Comparison of ENCODE assay signal across 8 cellular contexts in genomic region chr6:25041676-25042598, GRCh38.
DNase-seq lines count a peak whose midpoint lies in the region; ATAC-seq and TF ChIP-seq lines count a peak whose summit lies in the region.

No MANE protein-coding gene starts in this region.

- H3K27ac ChIP-seq in colonic mucosa (peak overlapping the region; percentile 12), mesendoderm (ENCODE audit: low read depth, low read length) (no peak overlapping the region)

- H3K23ac ChIP-seq in mesendoderm (ENCODE audit: low read length): no peak overlapping the region

- no TSS peak for BruUV-seq in Caco-2 (replicated peaks; lab: Mats Ljungman, UMichigan)

- H3K36me3 ChIP-seq in colonic mucosa (no peaks in the 10 kb centered on the region), mesendoderm (ENCODE audit: control insufficient read depth, insufficient read depth, low read length) (no peaks in the 10 kb centered on the region), Caco-2 (ENCODE audit: control insufficient read depth, insufficient read depth, low read length) (no peaks in the 10 kb centered on the region)

- H2BK120ac ChIP-seq in mesendoderm (ENCODE audit: low read depth, low read length): no peak overlapping the region

- no peaks in the 10 kb centered on the region for H3K27me3 Mint-ChIP-seq in stimulated activated naive CD8-positive, alpha-beta T cell treated with anti-CD3 and anti-CD28 coated beads, Interleukin-15, amount 100 ng/mL, for 72 hours
- peaks cover 17% of the 10 kb centered on the region for H3K27me3 Mint-ChIP-seq in Caco-2 (ENCODE audit: insufficient read depth, unreplicated experiment)

- peak; percentile 56 for ATAC-seq in GM21529 (IDR thresholded peaks at IDR 0.05; ENCODE audit: unreplicated experiment)
- ATAC-seq in stimulated activated naive CD8-positive, alpha-beta T cell treated with anti-CD3 and anti-CD28 coated beads, Interleukin-15, amount 100 ng/mL, for 72 hours: peak; percentile 64

- H3K4me3 ChIP-seq in colonic mucosa (no peak overlapping the region), mesendoderm (ENCODE audit: low read length) (no peak overlapping the region), Caco-2 (ENCODE audit: low read depth, low read length) (no peak overlapping the region)

- WGBS in mesendoderm (ENCODE audit: extremely low coverage, insufficient coverage, low lambda C conversion rate): no CpG with 5 or more reads among the region's 24 CpGs

- H2AK5ac ChIP-seq in mesendoderm (ENCODE audit: low read length): no peak overlapping the region

- H3K4ac ChIP-seq in mesendoderm (ENCODE audit: low read depth, low read length): no peak overlapping the region

- no peaks in the 10 kb centered on the region for H3K36me3 Mint-ChIP-seq in Caco-2 (ENCODE audit: insufficient read depth, unreplicated experiment)

- peak overlapping the region; percentile 84 to 97 for H3K4me3 Mint-ChIP-seq in stimulated activated naive CD8-positive, alpha-beta T cell treated with anti-CD3 and anti-CD28 coated beads, Interleukin-15, amount 100 ng/mL, for 72 hours
- H3K4me3 Mint-ChIP-seq in Caco-2 (ENCODE audit: unreplicated experiment): no peak overlapping the region

- H3K79me1 ChIP-seq in mesendoderm (ENCODE audit: low read length): no peaks in the 10 kb centered on the region

- TF ChIP-seq CTCF in colonic mucosa (IDR thresholded peaks at IDR 0.05): no peak
- TF ChIP-seq CTCF in Caco-2 (IDR thresholded peaks at IDR 0.05; ENCODE audit: insufficient read depth in 1 of 2, low read depth in 1 of 2, low read length in 1 of 2, severe bottlenecking in 1 of 2, unreplicated experiment in 1 of 2): no peak

- H3K4me1 ChIP-seq in colonic mucosa (no peaks in the 10 kb centered on the region), mesendoderm (ENCODE audit: control insufficient read depth, low read depth, low read length) (no peaks in the 10 kb centered on the region), Caco-2 (no peaks in the 10 kb centered on the region)

- no peak overlapping the region for H4K8ac ChIP-seq in mesendoderm (ENCODE audit: low read depth, low read length)

- no peak overlapping the region for H4K5ac ChIP-seq in mesendoderm (ENCODE audit: low read length)

- peak; percentile 62; the same call in 1 of the 2 replicates for TF ChIP-seq POLR2A in Raji (IDR thresholded peaks at IDR 0.05; ENCODE audit: insufficient read depth, low read depth, low read length)

- H3K9me3 Mint-ChIP-seq in stimulated activated naive CD8-positive, alpha-beta T cell treated with anti-CD3 and anti-CD28 coated beads, Interleukin-15, amount 100 ng/mL, for 72 hours: no peaks in the 10 kb centered on the region
- no peaks in the 10 kb centered on the region for H3K9me3 Mint-ChIP-seq in Caco-2 (ENCODE audit: unreplicated experiment)

- H3K4me1 Mint-ChIP-seq in stimulated activated naive CD8-positive, alpha-beta T cell treated with anti-CD3 and anti-CD28 coated beads, Interleukin-15, amount 100 ng/mL, for 72 hours: peaks cover 62% of the 10 kb centered on the region
- H3K4me1 Mint-ChIP-seq in Caco-2 (ENCODE audit: low read depth, unreplicated experiment): no peaks in the 10 kb centered on the region

- POLR2A ChIA-PET in Caco-2 (lab: Charles Lee): no interaction called here

- H3K9me3 ChIP-seq in colonic mucosa (no peaks in the 10 kb centered on the region), Caco-2 (no peaks in the 10 kb centered on the region)

- no peak overlapping the region for H3K56ac ChIP-seq in mesendoderm (ENCODE audit: low read length)

- no peak overlapping the region for H3K4me2 ChIP-seq in mesendoderm (ENCODE audit: low read length)

- no peak overlapping the region for H2BK5ac ChIP-seq in mesendoderm (ENCODE audit: low read length)

- peak; percentile 14 to 26 for DNase-seq in AML-193 (lab: John Stamatoyannopoulos, UW)
- no peak for DNase-seq in colonic mucosa
- DNase-seq in stimulated activated naive CD8-positive, alpha-beta T cell treated with anti-CD3 and anti-CD28 coated beads, Interleukin-15, amount 100 ng/mL, for 72 hours: peak; percentile 26 to 38
- no peak for DNase-seq in mesendoderm
- DNase-seq in HUDEP-2 (lab: John Stamatoyannopoulos, UW; ENCODE audit: unreplicated experiment in 76 of 76): no peak
- no peak for DNase-seq in Caco-2

- no peaks in the 10 kb centered on the region for H3K79me2 ChIP-seq in mesendoderm (ENCODE audit: control insufficient read depth, insufficient read depth, low read length)

- H3K27me3 ChIP-seq in colonic mucosa: no peaks in the 10 kb centered on the region
- no peaks in the 10 kb centered on the region for H3K27me3 ChIP-seq in mesendoderm (ENCODE audit: insufficient read depth, low read length, poor library complexity)
- no peaks in the 10 kb centered on the region for H3K27me3 ChIP-seq in Caco-2 (replicated peaks; ENCODE audit: control insufficient read depth, insufficient read depth, low read length)

- peak overlapping the region; percentile 87 to 99 for H3K27ac Mint-ChIP-seq in stimulated activated naive CD8-positive, alpha-beta T cell treated with anti-CD3 and anti-CD28 coated beads, Interleukin-15, amount 100 ng/mL, for 72 hours
- no peak overlapping the region for H3K27ac Mint-ChIP-seq in Caco-2 (ENCODE audit: unreplicated experiment)

- no peak overlapping the region for H3K18ac ChIP-seq in mesendoderm (ENCODE audit: low read length)

- H2BK15ac ChIP-seq in mesendoderm (replicated peaks; ENCODE audit: low read depth): no peak overlapping the region

- CTCF ChIA-PET in Caco-2 (lab: Charles Lee): interaction anchor here (0.7 kb wide), 1 partner anchor 14 kb away, joined by 5 read pairs; no protein-coding TSS in a partner anchor

- H3K9ac ChIP-seq in colonic mucosa (ENCODE audit: low read depth in 2 of 2, low read length in 2 of 2) (no peak overlapping the region), mesendoderm (ENCODE audit: low read length) (no peak overlapping the region)

- intact Hi-C loops in colonic mucosa (cut with DNase I) (no loop called here), Caco-2 (cut with micrococcal nuclease; ENCODE audit: unreplicated experiment) (no loop called here)

Comparison
In these comparisons a context has a peak if more than half of its experiments do, and no peak if none do; other contexts are left out.
1. DNase-seq: peak in AML-193 (2 of 2) and stimulated activated naive CD8-positive, alpha-beta T cell treated with anti-CD3 and anti-CD28 coated beads, Interleukin-15, amount 100 ng/mL, for 72 hours (2 of 2); none in colonic mucosa (single experiment), mesendoderm (single experiment), HUDEP-2 (0 of 76) and Caco-2 (0 of 2).